ENCODE assay signal across 9 cellular contexts in the genomic region with DNA sequence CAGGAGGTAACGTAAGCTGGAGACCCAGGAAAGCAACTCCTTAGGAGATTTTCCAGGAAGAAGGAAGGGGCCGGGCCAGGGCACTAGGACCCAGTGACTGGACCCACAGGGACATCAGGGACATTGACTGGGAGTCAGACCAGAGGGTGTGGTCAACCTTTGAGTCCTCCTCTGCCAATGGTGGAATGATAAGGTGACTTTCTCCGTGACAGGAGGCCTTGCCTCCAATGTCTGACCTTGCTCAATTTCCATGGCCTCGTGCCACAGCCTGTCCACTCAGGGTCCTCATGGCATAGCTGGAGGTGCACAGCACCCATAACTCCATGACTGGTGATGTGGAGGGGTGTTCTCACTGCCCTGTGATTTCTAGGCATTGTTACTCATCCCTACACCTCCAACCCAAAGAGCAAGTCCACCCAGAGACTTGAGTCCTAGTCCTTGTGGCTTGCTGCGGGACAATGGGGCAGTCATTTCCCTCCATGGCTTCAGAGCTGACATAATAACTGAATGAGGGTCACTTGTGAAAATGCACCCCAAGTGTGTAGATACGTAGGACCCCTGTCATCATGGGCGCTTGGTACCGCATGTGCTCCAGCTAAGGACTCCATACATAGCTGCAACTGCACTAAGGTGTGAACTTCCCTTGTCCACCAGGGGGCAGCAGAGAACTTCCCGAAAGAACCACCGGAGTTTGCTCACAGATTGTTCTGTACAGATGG. TPM values are rescaled to one million over a fixed set of nuclear protein-coding genes. Genes with fewer than 3 reads are reported as not detected.
DNase-seq lines count a peak whose midpoint lies in the region; ATAC-seq, FAIRE-seq and TF ChIP-seq lines count a peak whose summit lies in the region.
"Had no signal": no experiment of that assay in that cellular context is flagged by ENCODE, and none has a peak within 500 bp of the region (broad histone marks: within the 10 kb centered on the region; RNA-seq: fewer than 3 reads in every experiment).

No MANE protein-coding gene starts in this region.

- H3K4me3 ChIP-seq in fibroblast of mammary gland (ENCODE audit: control insufficient read depth, low read depth, low read length): no peak overlapping the region

- H3K27ac Mint-ChIP-seq in nephron progenitor cell: no peak overlapping the region

- H3K4me3 Mint-ChIP-seq in activated T-cell treated with anti-CD3 and anti-CD28 coated beads, Interleukin-2, amount 50 U/mL, for 4 hours: no peak overlapping the region
- H3K4me3 Mint-ChIP-seq in nephron progenitor cell: no peak overlapping the region

- peaks cover 5% of the 10 kb centered on the region for H3K27me3 Mint-ChIP-seq in activated T-cell treated with anti-CD3 and anti-CD28 coated beads, Interleukin-2, amount 50 U/mL, for 4 hours (ENCODE audit: low read depth)
- H3K27me3 Mint-ChIP-seq in nephron progenitor cell (ENCODE audit: low read depth, poor library complexity): peaks cover 35% of the 10 kb centered on the region

- FAIRE-seq in RCC 7860 (lab: Jason Lieb, UNC): peak; percentile 66
- FAIRE-seq: colon had no signal

- ATAC-seq in GM21619 (IDR thresholded peaks at IDR 0.05; ENCODE audit: unreplicated experiment): peak; percentile 84
- ATAC-seq in activated T-cell treated with anti-CD3 and anti-CD28 coated beads, Interleukin-2, amount 50 U/mL, for 4 hours: peak; percentile 85

- DNase-seq in DMS 273 treated with DMSO at 0.1 percent for 48 hours (lab: John Stamatoyannopoulos, UW) (peak; percentile 75), Kasumi-1 (lab: John Stamatoyannopoulos, UW) (peak; percentile 72 to 74), RCC 7860 (ENCODE audit: low spot score) (peak; percentile 80), fibroblast of mammary gland (ENCODE audit: low read depth) (peak; percentile 86), nephron progenitor cell (peak; percentile 95)
- DNase-seq in activated T-cell treated with anti-CD3 and anti-CD28 coated beads, Interleukin-2, amount 50 U/mL, for 4 hours: peak; percentile 79
- DNase-seq in stimulated activated naive CD4-positive, alpha-beta T cell treated with Interleukin-2 at 50 U/mL for 16 hours (lab: John Stamatoyannopoulos, UW): peak; percentile 61

- H3K4me1 Mint-ChIP-seq in activated T-cell treated with anti-CD3 and anti-CD28 coated beads, Interleukin-2, amount 50 U/mL, for 4 hours (ENCODE audit: low read depth): no peaks in the 10 kb centered on the region
- H3K4me1 Mint-ChIP-seq in nephron progenitor cell: peaks cover 4% of the 10 kb centered on the region

- no peaks in the 10 kb centered on the region for H3K9me3 Mint-ChIP-seq in activated T-cell treated with anti-CD3 and anti-CD28 coated beads, Interleukin-2, amount 50 U/mL, for 4 hours
- H3K9me3 Mint-ChIP-seq in nephron progenitor cell: no peaks in the 10 kb centered on the region

- no peaks in the 10 kb centered on the region for H3K36me3 Mint-ChIP-seq in activated T-cell treated with anti-CD3 and anti-CD28 coated beads, Interleukin-2, amount 50 U/mL, for 4 hours (ENCODE audit: insufficient read depth)
- no peaks in the 10 kb centered on the region for H3K36me3 Mint-ChIP-seq in nephron progenitor cell (ENCODE audit: low read depth)

- TF ChIP-seq CTCF in fibroblast of mammary gland (conservative IDR thresholded peaks at IDR 0.05; ENCODE audit: control insufficient read depth, insufficient read depth, low read depth, low read length) (peak; percentile 88), nephron progenitor cell (IDR thresholded peaks at IDR 0.05) (peak; percentile 83)

RNA-seq across cellular contexts. Expression of gene AMBP, which starts 4.1 kb away (rescaled TPM):
- 1 to 10 TPM; 1.1 to 1.7 (median 1.5) TPM for total RNA-seq in activated T-cell treated with anti-CD3 and anti-CD28 coated beads, Interleukin-2, amount 50 U/mL, for 4 hours

RNA-seq across cellular contexts. Expression of gene KIF12, which starts 16.9 kb away (rescaled TPM):
- total RNA-seq in activated T-cell treated with anti-CD3 and anti-CD28 coated beads, Interleukin-2, amount 50 U/mL, for 4 hours: under 1 TPM in 1 of 3 donors, not detected in 2; 0.10 TPM
